ENCODE assay signal across 23 cellular contexts in the genomic region with DNA sequence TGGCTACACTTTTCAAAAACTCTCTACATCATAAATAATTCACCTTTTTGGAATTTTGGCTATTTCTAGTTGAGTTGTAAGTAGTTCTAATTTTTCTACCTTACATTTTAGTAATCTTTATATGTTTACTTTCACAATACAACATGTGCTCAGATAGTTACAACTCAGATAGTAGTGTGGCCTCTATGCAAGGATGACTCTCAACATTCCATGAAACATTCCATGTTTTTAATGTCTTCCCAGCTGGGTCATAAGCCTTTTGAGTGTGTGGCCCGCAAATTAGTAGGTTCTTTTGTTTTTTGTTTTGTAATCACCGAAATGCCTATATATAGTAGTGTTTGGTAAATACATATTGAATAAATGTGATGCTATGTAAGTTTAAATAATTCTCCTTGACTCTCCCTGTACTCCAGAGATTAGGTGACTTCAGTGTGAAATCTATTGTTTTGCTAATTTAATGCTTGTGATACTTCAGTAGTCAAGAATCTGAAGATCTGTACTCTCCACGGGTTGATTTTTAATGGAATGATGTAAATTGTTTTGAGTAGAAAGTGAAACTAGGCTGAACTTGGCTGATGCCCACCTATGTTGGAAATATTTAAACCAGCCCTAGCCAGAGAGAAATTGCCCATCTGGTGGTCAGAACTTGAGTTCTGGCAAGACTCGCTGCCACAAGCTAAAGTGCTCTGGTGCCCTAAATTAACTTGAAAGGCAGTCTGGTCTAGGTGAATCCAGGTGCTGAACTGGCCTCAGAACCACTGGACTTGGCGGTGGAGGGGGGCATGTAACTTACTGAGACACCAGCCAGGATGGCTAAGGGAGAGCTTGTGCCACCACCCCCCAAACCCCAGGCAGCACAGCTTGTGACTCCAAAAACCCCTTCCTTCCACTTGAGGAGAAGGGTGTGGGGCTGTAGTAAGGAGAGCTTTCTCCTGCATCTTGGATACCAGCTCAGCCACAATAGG.
DNase-seq lines count a peak whose midpoint lies in the region; ATAC-seq and TF ChIP-seq lines count a peak whose summit lies in the region.
"Had no signal": no experiment of that assay in that cellular context is flagged by ENCODE, and none has a peak within 500 bp of the region (broad histone marks: within the 10 kb centered on the region; RNA-seq: fewer than 3 reads in every experiment).

No MANE protein-coding gene starts in this region.

- H3K4me1 ChIP-seq in DND-41 (ENCODE audit: insufficient read depth, low read length) = no peaks in the 10 kb centered on the region
- H3K4me1 ChIP-seq in adipocyte (ENCODE audit: control insufficient read depth, insufficient read depth, low read length) = peaks cover 9% of the 10 kb centered on the region
- H3K4me1 ChIP-seq in esophagus squamous epithelium = no peaks in the 10 kb centered on the region
- H3K4me1 ChIP-seq: lower lobe of right lung, testis had no signal

- H3K4me1 Mint-ChIP-seq in osteocyte (ENCODE audit: unreplicated experiment) (peaks cover 11% of the 10 kb centered on the region), type B pancreatic cell (ENCODE audit: unreplicated experiment) (peaks cover 5% of the 10 kb centered on the region)
- H3K4me1 Mint-ChIP-seq: CD14-positive monocyte had no signal

- H3K9me3 ChIP-seq in DND-41 (ENCODE audit: insufficient read depth, low read length, severe bottlenecking) (no peaks in the 10 kb centered on the region), adipocyte (ENCODE audit: control insufficient read depth, low read length) (no peaks in the 10 kb centered on the region), esophagus squamous epithelium (no peaks in the 10 kb centered on the region)
- H3K9me3 ChIP-seq: esophagus muscularis mucosa, testis had no signal

- H3K27ac ChIP-seq in DND-41 (ENCODE audit: low read length) (no peak overlapping the region), esophagus squamous epithelium (no peak overlapping the region)
- H3K27ac ChIP-seq: esophagus muscularis mucosa, heart right ventricle, HL-60, lower lobe of right lung, testis, WERI-Rb-1 had no signal

- H4K20me1 ChIP-seq in DND-41 (ENCODE audit: insufficient read depth, low read length) = no peaks in the 10 kb centered on the region

- H3K27me3 Mint-ChIP-seq in osteocyte (ENCODE audit: unreplicated experiment) (no peaks in the 10 kb centered on the region), type B pancreatic cell (no peaks in the 10 kb centered on the region)

- ATAC-seq in DND-41 (ENCODE audit: insufficient read depth, low read depth) = peak; percentile 12; the same call in 1 of the 3 replicates
- ATAC-seq: GM23338 had no signal

- no peak overlapping the region for H3K4me2 ChIP-seq in DND-41 (ENCODE audit: insufficient read depth, low read length)
- H3K4me2 ChIP-seq: GM23338 had no signal

- intact Hi-C loops in esophagus squamous epithelium (cut with DNase I) = no loop called here

- TF ChIP-seq CTCF in DND-41 (IDR thresholded peaks at IDR 0.05; ENCODE audit: borderline replicate concordance, extremely low read depth, low read length, poor library complexity, severe bottlenecking) (no peak), fibroblast of pulmonary artery (IDR thresholded peaks at IDR 0.05; ENCODE audit: low read length, missing control alignments) (no peak), osteocyte (IDR thresholded peaks at IDR 0.05) (no peak), esophagus squamous epithelium (IDR thresholded peaks at IDR 0.05) (no peak), type B pancreatic cell (conservative IDR thresholded peaks at IDR 0.05) (no peak)

- DNase-seq in DND-41 = no peak
- DNase-seq in adipocyte (ENCODE audit: low read depth) = peak; percentile 12
- peak; percentile 7 for DNase-seq in fibroblast of pulmonary artery (ENCODE audit: low read depth)
- DNase-seq in osteocyte (ENCODE audit: extremely low spot score, unreplicated experiment) = no peak
- no peak for DNase-seq in esophagus squamous epithelium (lab: John Stamatoyannopoulos, UW)
- no peak for DNase-seq in NCI-H2081 (lab: John Stamatoyannopoulos, UW)
- DNase-seq in type B pancreatic cell (ENCODE audit: extremely low spot score, unreplicated experiment) = no peak
- no peak for DNase-seq in T-helper 2 cell
- DNase-seq: activated CD4-positive, alpha-beta T cell treated with anti-CD3 and anti-CD28 coated beads, Interleukin-2, amount 50 U/mL, for 48 hours; activated effector memory CD4-positive, alpha-beta T cell treated with anti-CD3 and anti-CD28 coated beads, Interleukin-2, amount 50 U/mL, for 16 hours; central memory CD4-positive, alpha-beta T cell; DMS 273 treated with DMSO at 0.1 percent for 48 hours; effector CD4-positive, alpha-beta T cell; heart right ventricle; lower lobe of right lung; NCI-H774; nucleus accumbens; testis; WERI-Rb-1 had no signal

- H2AFZ ChIP-seq in DND-41 (ENCODE audit: low read depth, low read length) = no peak overlapping the region
- H2AFZ ChIP-seq: GM23338 had no signal

- WGBS in esophagus squamous epithelium, 2 donors = 73 to 87% methylated on average over 4 to 5 of the region's 5 CpGs

- H3K9me3 Mint-ChIP-seq in osteocyte (ENCODE audit: unreplicated experiment) = peaks cover 26% of the 10 kb centered on the region
- H3K9me3 Mint-ChIP-seq in type B pancreatic cell = peaks cover 2% of the 10 kb centered on the region

- H3K79me2 ChIP-seq in DND-41 (ENCODE audit: insufficient read depth, low read length) = no peaks in the 10 kb centered on the region

- H3K36me3 Mint-ChIP-seq in osteocyte (ENCODE audit: unreplicated experiment) = peaks cover 27% of the 10 kb centered on the region
- H3K36me3 Mint-ChIP-seq in type B pancreatic cell = peaks cover 9% of the 10 kb centered on the region
- H3K36me3 Mint-ChIP-seq: CD14-positive monocyte had no signal

- H3K4me3 Mint-ChIP-seq in osteocyte (ENCODE audit: unreplicated experiment) (no peak overlapping the region), type B pancreatic cell (no peak overlapping the region)
- H3K4me3 Mint-ChIP-seq: CD14-positive monocyte, GM23338 had no signal

- H3K27me3 ChIP-seq in DND-41 (ENCODE audit: insufficient read depth, low read length, poor library complexity) (no peaks in the 10 kb centered on the region), adipocyte (replicated peaks; ENCODE audit: control insufficient read depth, insufficient read depth, low read length) (no peaks in the 10 kb centered on the region), esophagus squamous epithelium (no peaks in the 10 kb centered on the region)
- H3K27me3 ChIP-seq: esophagus muscularis mucosa, heart right ventricle, testis had no signal

- H3K4me3 ChIP-seq in DND-41 (ENCODE audit: low read depth in 1 of 2, low read length in 2 of 2) (no peak overlapping the region), adipocyte (ENCODE audit: low read length) (no peak overlapping the region), fibroblast of pulmonary artery (replicated peaks; ENCODE audit: low read depth, low read length) (no peak overlapping the region), esophagus squamous epithelium (no peak overlapping the region)
- H3K4me3 ChIP-seq: esophagus muscularis mucosa, GM23338, heart right ventricle, lower lobe of right lung, testis had no signal

- H3K36me3 ChIP-seq in DND-41 (ENCODE audit: insufficient read depth, low read length) (no peaks in the 10 kb centered on the region), adipocyte (ENCODE audit: control insufficient read depth, insufficient read depth, low read length, severe bottlenecking) (no peaks in the 10 kb centered on the region), esophagus squamous epithelium (no peaks in the 10 kb centered on the region)
- H3K36me3 ChIP-seq: esophagus muscularis mucosa, heart right ventricle, lower lobe of right lung, WERI-Rb-1 had no signal

- no peak for TF ChIP-seq POLR2A in esophagus squamous epithelium (IDR thresholded peaks at IDR 0.05)

- H3K27ac Mint-ChIP-seq in osteocyte (ENCODE audit: unreplicated experiment) = peak overlapping the region; percentile 42
- no peak overlapping the region for H3K27ac Mint-ChIP-seq in type B pancreatic cell
- H3K27ac Mint-ChIP-seq: CD14-positive monocyte, GM23338 had no signal

- H3K9ac ChIP-seq in DND-41 (ENCODE audit: low read depth, low read length) (no peak overlapping the region), adipocyte (ENCODE audit: low read length) (no peak overlapping the region)

Comparison
In these comparisons a context has a peak if more than half of its experiments do, and no peak if none do; other contexts are left out.
1. DNase-seq: peak in adipocyte (single experiment) and fibroblast of pulmonary artery (single experiment); none in DND-41 (single experiment), osteocyte (single experiment), esophagus squamous epithelium (single experiment), NCI-H2081 (0 of 2), type B pancreatic cell (single experiment) and T-helper 2 cell (0 of 5).